12 cellular contexts compared by ENCODE assay signal in genomic region chr13:73056054-73056962, GRCh38. TPM values are rescaled to one million over a fixed set of nuclear protein-coding genes. Genes with fewer than 3 reads are reported as not detected.
DNase-seq lines count a peak whose midpoint lies in the region; ATAC-seq and TF ChIP-seq lines count a peak whose summit lies in the region.
"Had no signal": no experiment of that assay in that cellular context is flagged by ENCODE, and none has a peak within 500 bp of the region (broad histone marks: within the 10 kb centered on the region; RNA-seq: fewer than 3 reads in every experiment).

No MANE protein-coding gene starts in this region.

- no peak for ATAC-seq in GM21360 (IDR thresholded peaks at IDR 0.05; ENCODE audit: unreplicated experiment)
- ATAC-seq in GM21528 (IDR thresholded peaks at IDR 0.05; ENCODE audit: low FRiP score, unreplicated experiment), result no peak
- ATAC-seq: body of pancreas had no signal

- H3K9ac ChIP-seq in mucosa of stomach (ENCODE audit: low read length), result peak overlapping the region; percentile 31

- H3K4me3 ChIP-seq in cardiac fibroblast (replicated peaks in 1 of 2; ENCODE audit: low read depth in 2 of 2, low read length in 2 of 2), result no peak overlapping the region
- H3K4me3 ChIP-seq in mucosa of stomach (ENCODE audit: low read length), result no peak overlapping the region
- H3K4me3 ChIP-seq: body of pancreas had no signal

- no peaks in the 10 kb centered on the region for H3K9me3 ChIP-seq in mucosa of stomach (ENCODE audit: control insufficient read depth, low read length)
- H3K9me3 ChIP-seq: body of pancreas had no signal

- H3K36me3 ChIP-seq in mucosa of stomach (ENCODE audit: control insufficient read depth, insufficient read depth, low read length), result peaks cover 5% of the 10 kb centered on the region

- no peak for TF ChIP-seq CTCF in cardiac fibroblast (IDR thresholded peaks at IDR 0.05; ENCODE audit: low read depth, low read length)

- peaks cover 8% of the 10 kb centered on the region for H3K4me1 ChIP-seq in mucosa of stomach (ENCODE audit: control insufficient read depth, insufficient read depth, low read length)

- no peaks in the 10 kb centered on the region for H3K27me3 ChIP-seq in mucosa of stomach (ENCODE audit: control insufficient read depth, insufficient read depth, low read length)
- H3K27me3 ChIP-seq: body of pancreas had no signal

- peak; percentile 61 for DNase-seq in AG08396 (ENCODE audit: low spot score)
- DNase-seq in LHCN-M2 (ENCODE audit: low read depth), result peak; percentile 82
- peak; percentile 83 to 88 for DNase-seq in cardiac fibroblast (ENCODE audit: low read depth in 2 of 2)
- DNase-seq in activated CD8-positive, alpha-beta memory T cell treated with anti-CD3 and anti-CD28 coated beads, Interleukin-2, amount 50 U/mL, for 4 hours, result no peak
- no peak for DNase-seq in activated CD4-positive, alpha-beta T cell treated with anti-CD3 and anti-CD28 coated beads, Interleukin-2, amount 50 U/mL, for 4 hours
- DNase-seq: activated CD4-positive, alpha-beta memory T cell treated with anti-CD3 and anti-CD28 coated beads, Interleukin-2, amount 10 ng/mL, durations not matched to agents 7 days and 5 days; body of pancreas; CD4-positive, CD25-positive, alpha-beta regulatory T cell; hippocampal formation had no signal

RNA-seq across cellular contexts. Expression of gene KLF5, which starts 2.5 kb away (rescaled TPM):
- 9.7 and 18.6 TPM in 2 replicates for total RNA-seq in LHCN-M2 (2014; rRNA removed)
- polyA plus RNA-seq in LHCN-M2 (2012), result 23.6 TPM

Comparison
In these comparisons a context has a peak if more than half of its experiments do, and no peak if none do; other contexts are left out.
1. DNase-seq: peak in AG08396 (single experiment), LHCN-M2 (single experiment) and cardiac fibroblast (2 of 2); none in activated CD8-positive, alpha-beta memory T cell treated with anti-CD3 and anti-CD28 coated beads, Interleukin-2, amount 50 U/mL, for 4 hours (single experiment) and activated CD4-positive, alpha-beta T cell treated with anti-CD3 and anti-CD28 coated beads, Interleukin-2, amount 50 U/mL, for 4 hours (0 of 2).